ENCODE assay signal across 1 cellular context in genomic region chr1:1215266-1215676, GRCh38.
TF ChIP-seq lines count a peak whose summit lies in the region.

No MANE protein-coding gene starts in this region.

TF ChIP-seq in K562, 482 proteins besides CTCF, POLR2A, EP300 and RAD21:
- TF ChIP-seq POLR2B (IDR thresholded peaks at IDR 0.05; ENCODE audit: low read depth, partially characterized antibody) (no peak), STAT5A (IDR thresholded peaks at IDR 0.05; ENCODE audit: borderline replicate concordance, low read length) (no peak), PRDM10 (IDR thresholded peaks at IDR 0.05; ENCODE audit: partially characterized antibody) (peak; percentile 53), HINFP (tag; conservative IDR thresholded peaks at IDR 0.05; ENCODE audit: low read depth) (no peak)
TF ChIP-seq in K562: peak in this region for 1.
